ENCODE assay signal across 1 cellular context in genomic region chr17:958712-959451, GRCh38.
A peak's percentile ranks its signal among the peaks of the same experiment; 100 is the strongest.
TF ChIP-seq lines count a peak whose summit lies in the region.

No MANE protein-coding gene starts in this region.

TF ChIP-seq in H1, 55 proteins besides CTCF, POLR2A, EP300 and RAD21:
- no peak for TF ChIP-seq BACH1 (IDR thresholded peaks at IDR 0.05; ENCODE audit: low read length)
- no peak for TF ChIP-seq SP4 (IDR thresholded peaks at IDR 0.05; ENCODE audit: low read length)
- TF ChIP-seq CTBP2 (IDR thresholded peaks at IDR 0.05; ENCODE audit: borderline replicate concordance, insufficient read depth, insufficient read length, low read length), result no peak
- TF ChIP-seq SRF (IDR thresholded peaks at IDR 0.05; ENCODE audit: low read depth, low read length), result no peak
- no peak for TF ChIP-seq RNF2 (IDR thresholded peaks at IDR 0.05; ENCODE audit: borderline replicate concordance, low read depth, low read length, missing control alignments, poor library complexity, severe bottlenecking)
- TF ChIP-seq SP2 (IDR thresholded peaks at IDR 0.05; ENCODE audit: low read length), result no peak
- TF ChIP-seq CHD2 (IDR thresholded peaks at IDR 0.05; ENCODE audit: low read length), result no peak
- TF ChIP-seq TEAD4 (IDR thresholded peaks at IDR 0.05; ENCODE audit: low read depth, low read length), result peak; percentile 21; the same call in 1 of the 2 replicates
